ENCODE assay signal across 8 cellular contexts in genomic region chr11:126917531-126918204, GRCh38.
A peak's percentile ranks its signal among the peaks of the same experiment; 100 is the strongest.
DNase-seq lines count a peak whose midpoint lies in the region; ATAC-seq and TF ChIP-seq lines count a peak whose summit lies in the region.

No MANE protein-coding gene starts in this region.

- in situ Hi-C loops in GM13977 (cut with MboI; ENCODE audit: low pct_unique_long_range_greater_than_20kb, low sequenced_read_pairs, unreplicated experiment) = no loop called here

- TF ChIP-seq CTCF in GM13977 (IDR thresholded peaks at IDR 0.05; ENCODE audit: extremely low read depth, insufficient read depth, missing control alignments) (no peak), epithelial cell of esophagus (IDR thresholded peaks at IDR 0.05; ENCODE audit: insufficient read depth, low read depth, low read length, missing control alignments) (no peak)

- peak; percentile 27 for DNase-seq in GM13977 (ENCODE audit: low spot score)
- DNase-seq in epithelial cell of esophagus (ENCODE audit: low read depth) = peak; percentile 68
- no peak for DNase-seq in NCI-H1694 (lab: John Stamatoyannopoulos, UW)
- no peak for DNase-seq in DMS153 treated with DMSO at 0.1 percent for 48 hours (lab: John Stamatoyannopoulos, UW; ENCODE audit: unreplicated experiment)
- DNase-seq in posterior cingulate gyrus = no peak
- DNase-seq in AML-193 (lab: John Stamatoyannopoulos, UW) = no peak

- peak; percentile 95 for ATAC-seq in GM21528 (IDR thresholded peaks at IDR 0.05; ENCODE audit: low FRiP score, unreplicated experiment)
- ATAC-seq in HG03575 (IDR thresholded peaks at IDR 0.05; ENCODE audit: extremely low read depth, insufficient number of reproducible peaks, low FRiP score, unreplicated experiment) = peak; percentile 95

- H3K4me3 ChIP-seq in epithelial cell of esophagus (ENCODE audit: low read length) = no peak overlapping the region

- intact Hi-C loops in posterior cingulate gyrus (cut with DNase I) = no loop called here

Comparison
In these comparisons a context has a peak if more than half of its experiments do, and no peak if none do; other contexts are left out.
1. DNase-seq: peak in GM13977 (single experiment) and epithelial cell of esophagus (single experiment); none in NCI-H1694 (single experiment), DMS153 treated with DMSO at 0.1 percent for 48 hours (single experiment), posterior cingulate gyrus (0 of 10) and AML-193 (0 of 2).